In genomic region chr2:70371753-70372152, GRCh38 we compare ENCODE assay signal across 1 cellular context.
TF ChIP-seq lines count a peak whose summit lies in the region.

No MANE protein-coding gene starts in this region.

TF ChIP-seq in K562, 482 proteins besides CTCF, POLR2A, EP300 and RAD21 (continued from another document):
- no peak for TF ChIP-seq GTF3C2 (IDR thresholded peaks at IDR 0.05; ENCODE audit: borderline replicate concordance, extremely low read depth, insufficient read length)
- TF ChIP-seq ZMIZ1 (IDR thresholded peaks at IDR 0.05; ENCODE audit: low read depth in 2 of 2, low read length in 2 of 2), result no peak
- TF ChIP-seq ATF3 (IDR thresholded peaks at IDR 0.05), result no peak
- no peak for TF ChIP-seq ATF3 (CRISPR knock-in tag; conservative IDR thresholded peaks at IDR 0.05)
- TF ChIP-seq ZNF76 (CRISPR knock-in tag; IDR thresholded peaks at IDR 0.05; ENCODE audit: borderline replicate concordance), result no peak
- TF ChIP-seq CBX5 (IDR thresholded peaks at IDR 0.05; ENCODE audit: borderline replicate concordance, low read depth), result no peak
- no peak for TF ChIP-seq CSDE1 (IDR thresholded peaks at IDR 0.05)
- TF ChIP-seq KAT7 (CRISPR knock-in tag; IDR thresholded peaks at IDR 0.05; ENCODE audit: borderline replicate concordance), result no peak
- no peak for TF ChIP-seq MLLT1 (IDR thresholded peaks at IDR 0.05)
- TF ChIP-seq POLR3A (IDR thresholded peaks at IDR 0.05; ENCODE audit: borderline replicate concordance, extremely low read depth, insufficient read depth, insufficient read length), result no peak
- TF ChIP-seq ZBTB7A (IDR thresholded peaks at IDR 0.05; ENCODE audit: borderline replicate concordance, control insufficient read depth, low read depth, low read length), result no peak
- TF ChIP-seq ETS1 (conservative IDR thresholded peaks at IDR 0.05; ENCODE audit: control insufficient read depth, low read depth, low read length), result no peak
- no peak for TF ChIP-seq XRCC5 (IDR thresholded peaks at IDR 0.05; ENCODE audit: low read depth, low read length)
- TF ChIP-seq GABPA (tag; conservative IDR thresholded peaks at IDR 0.05; ENCODE audit: low read depth), result peak; percentile 39
- no peak for TF ChIP-seq ATF4 (CRISPR knock-in tag; IDR thresholded peaks at IDR 0.05)
- no peak for TF ChIP-seq CEBPG (CRISPR knock-in tag; IDR thresholded peaks at IDR 0.05)
- TF ChIP-seq CEBPG (tag; conservative IDR thresholded peaks at IDR 0.05 in 1 of 2, IDR thresholded peaks at IDR 0.05 in 1 of 2), result peak; percentile 22 to 77; a peak in 3 of 4 replicates
- TF ChIP-seq CBX8 (IDR thresholded peaks at IDR 0.05; ENCODE audit: borderline replicate concordance, extremely low read depth, low read depth, low read length, poor library complexity, severe bottlenecking), result no peak
